Comparison of ENCODE assay signal across 17 cellular contexts in the genomic region with DNA sequence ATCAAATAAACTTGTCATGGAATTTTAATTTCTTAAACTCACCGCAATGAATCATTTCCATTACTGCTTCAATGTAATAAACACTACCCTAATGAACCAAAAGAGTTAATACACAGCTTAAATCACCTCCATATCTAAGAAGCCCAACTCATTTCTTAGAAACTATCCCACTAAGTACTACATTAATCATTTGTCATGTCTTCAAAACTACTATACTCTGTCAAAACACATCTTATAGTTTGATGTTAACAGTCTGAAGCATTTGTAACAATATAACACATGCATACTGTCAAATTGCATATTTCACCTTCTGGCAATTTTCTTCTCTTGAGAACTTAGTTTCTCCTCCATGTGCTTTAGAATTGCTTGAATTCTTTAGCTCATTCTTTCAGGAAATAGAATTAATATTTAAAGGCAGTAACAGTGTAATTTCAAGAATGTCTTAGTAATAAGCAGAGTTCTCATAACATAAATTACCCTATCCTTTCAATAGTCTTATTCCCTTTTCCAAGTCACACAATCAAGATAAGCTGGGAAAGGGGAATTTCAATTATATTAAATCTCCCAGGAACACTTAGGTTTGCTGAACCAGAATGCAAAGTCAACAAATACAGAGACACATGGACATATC.
DNase-seq lines count a peak whose midpoint lies in the region; ATAC-seq, FAIRE-seq and TF ChIP-seq lines count a peak whose summit lies in the region.
"Had no signal": no experiment of that assay in that cellular context is flagged by ENCODE, and none has a peak within 500 bp of the region (broad histone marks: within the 10 kb centered on the region; RNA-seq: fewer than 3 reads in every experiment).

No MANE protein-coding gene starts in this region.

- no peaks in the 10 kb centered on the region for H3K4me1 ChIP-seq in SK-N-SH (ENCODE audit: control insufficient read depth in 1 of 2, insufficient read depth in 2 of 2, low read depth in 1 of 2, low read length in 1 of 2)

- POLR2A ChIA-PET in SK-N-SH (lab: Yijun Ruan, JAX), result no interaction called here

- DNase-seq in SK-N-SH, result no peak
- DNase-seq in HTR-8/SVneo (ENCODE audit: insufficient read length, low spot score), result no peak
- DNase-seq in A172 (ENCODE audit: low spot score), result no peak
- DNase-seq in left ventricle myocardium superior, result no peak
- no peak for DNase-seq in GM12891 (ENCODE audit: insufficient read length, low spot score)
- no peak for DNase-seq in NOMO-1 treated with DMSO at 0.1 percent for 48 hours (lab: John Stamatoyannopoulos, UW; ENCODE audit: unreplicated experiment)
- DNase-seq: CD4-positive, alpha-beta memory T cell; DMS79; EL; H7 had no signal

- no peak for TF ChIP-seq CTCF in SK-N-SH (IDR thresholded peaks at IDR 0.05)
- TF ChIP-seq CTCF in neural cell (IDR thresholded peaks at IDR 0.05; ENCODE audit: poor library complexity, severe bottlenecking), result no peak

- H3K36me3 ChIP-seq in SK-N-SH (replicated peaks in 1 of 2; ENCODE audit: control insufficient read depth in 1 of 2, insufficient read depth in 2 of 2, low read length in 1 of 2), result no peaks in the 10 kb centered on the region
- no peaks in the 10 kb centered on the region for H3K36me3 ChIP-seq in neural cell (ENCODE audit: insufficient read depth, low read length)

- H2AFZ ChIP-seq in SK-N-SH (ENCODE audit: low read depth), result no peak overlapping the region
- H2AFZ ChIP-seq in neural cell (ENCODE audit: low read depth, low read length), result no peak overlapping the region

- H3K9me3 ChIP-seq in SK-N-SH (no peaks in the 10 kb centered on the region), neural cell (ENCODE audit: low read length) (no peaks in the 10 kb centered on the region)

- H3K27ac ChIP-seq in SK-N-SH (ENCODE audit: low read depth in 2 of 2, low read length in 1 of 2) (no peak overlapping the region), neural cell (ENCODE audit: low read length) (no peak overlapping the region)
- H3K27ac ChIP-seq: 22Rv1, C4-2B had no signal

- TF ChIP-seq POLR2A in GM12891 (IDR thresholded peaks at IDR 0.05; ENCODE audit: low read depth, low read length), result no peak

- WGBS in SK-N-SH (ENCODE audit: low lambda C conversion rate), result 26% methylated on average over 1 of the region's 1 CpG

- intact Hi-C loops in left ventricle myocardium superior (cut with micrococcal nuclease), result no loop called here

- FAIRE-seq in HTR-8/SVneo (lab: Jason Lieb, UNC) (peak; percentile 28), GM12891 (lab: Jason Lieb, UNC) (no peak)
- FAIRE-seq: G401.6, HepG2 had no signal

- H4K20me1 ChIP-seq in SK-N-SH (ENCODE audit: insufficient read depth) (no peaks in the 10 kb centered on the region), neural cell (ENCODE audit: insufficient read depth) (no peaks in the 10 kb centered on the region)

- H3K9ac ChIP-seq in SK-N-SH (no peak overlapping the region), neural cell (ENCODE audit: low read length) (no peak overlapping the region)

- H3K27me3 ChIP-seq in SK-N-SH (ENCODE audit: insufficient read depth) (no peaks in the 10 kb centered on the region), neural cell (ENCODE audit: insufficient read depth, low read depth, low read length) (no peaks in the 10 kb centered on the region)

- H3K4me2 ChIP-seq in SK-N-SH, result no peak overlapping the region
- no peak overlapping the region for H3K4me2 ChIP-seq in neural cell (ENCODE audit: low read length)
- H3K4me2 ChIP-seq: GM23338 had no signal

- H3F3A ChIP-seq in SK-N-SH (replicated peaks; ENCODE audit: insufficient read depth) (no peaks in the 10 kb centered on the region), neural cell (ENCODE audit: insufficient read depth, low read length, poor library complexity, severe bottlenecking) (no peaks in the 10 kb centered on the region)

- H3K4me3 ChIP-seq in SK-N-SH (ENCODE audit: low read depth in 2 of 2, low read length in 1 of 2) (no peak overlapping the region), neural cell (ENCODE audit: low read length) (no peak overlapping the region)
- H3K4me3 ChIP-seq: GM23338 had no signal

- H3K79me2 ChIP-seq in SK-N-SH (ENCODE audit: insufficient read depth), result no peaks in the 10 kb centered on the region
- H3K79me2 ChIP-seq in neural cell (replicated peaks; ENCODE audit: insufficient read depth, low read length), result no peaks in the 10 kb centered on the region

- no peak for TF ChIP-seq RAD21 in SK-N-SH (IDR thresholded peaks at IDR 0.05; ENCODE audit: low read length)
- no peak for TF ChIP-seq RAD21 in neural cell (conservative IDR thresholded peaks at IDR 0.05)

- no peaks in the 10 kb centered on the region for H3K9me2 ChIP-seq in SK-N-SH
- no peaks in the 10 kb centered on the region for H3K9me2 ChIP-seq in neural cell (ENCODE audit: insufficient read depth, low read length)

- ATAC-seq in SK-N-SH treated with all-trans-retinoic acid at 6 μM for 48 hours (no peak), left ventricle myocardium superior (no peak)
- ATAC-seq: GM23338, HepG2 had no signal

- CTCF ChIA-PET in SK-N-SH (lab: Yijun Ruan, JAX), result no interaction called here

- TF ChIP-seq EP300 in SK-N-SH (IDR thresholded peaks at IDR 0.05; ENCODE audit: borderline replicate concordance in 1 of 2, low read depth in 1 of 2, low read length in 1 of 2), result no peak
- TF ChIP-seq EP300 in neural cell (conservative IDR thresholded peaks at IDR 0.05; ENCODE audit: poor library complexity, severe bottlenecking), result peak; percentile 33

TF ChIP-seq in SK-N-SH treated with all-trans-retinoic acid at 6 μM for 48 hours, 23 proteins besides CTCF, POLR2A, EP300 and RAD21 (continues in another document):
- TF ChIP-seq, protein P1, sequence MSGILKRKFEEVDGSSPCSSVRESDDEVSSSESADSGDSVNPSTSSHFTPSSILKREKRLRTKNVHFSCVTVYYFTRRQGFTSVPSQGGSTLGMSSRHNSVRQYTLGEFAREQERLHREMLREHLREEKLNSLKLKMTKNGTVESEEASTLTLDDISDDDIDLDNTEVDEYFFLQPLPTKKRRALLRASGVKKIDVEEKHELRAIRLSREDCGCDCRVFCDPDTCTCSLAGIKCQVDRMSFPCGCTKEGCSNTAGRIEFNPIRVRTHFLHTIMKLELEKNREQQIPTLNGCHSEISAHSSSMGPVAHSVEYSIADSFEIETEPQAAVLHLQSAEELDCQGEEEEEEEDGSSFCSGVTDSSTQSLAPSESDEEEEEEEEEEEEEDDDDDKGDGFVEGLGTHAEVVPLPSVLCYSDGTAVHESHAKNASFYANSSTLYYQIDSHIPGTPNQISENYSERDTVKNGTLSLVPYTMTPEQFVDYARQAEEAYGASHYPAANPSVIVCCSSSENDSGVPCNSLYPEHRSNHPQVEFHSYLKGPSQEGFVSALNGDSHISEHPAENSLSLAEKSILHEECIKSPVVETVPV (CRISPR knock-in tag; IDR thresholded peaks at IDR 0.05), result 0 out of 2 replicates have a peak, but pooled peaks have one; percentile 24
- TF ChIP-seq ISL1 (CRISPR knock-in tag; IDR thresholded peaks at IDR 0.05) (peak; percentile 95), OSR1 (CRISPR knock-in tag; IDR thresholded peaks at IDR 0.05) (no peak)

TF ChIP-seq in SK-N-SH, 30 proteins besides CTCF, POLR2A, EP300 and RAD21 (continues in another document):
- TF ChIP-seq FOXM1 (IDR thresholded peaks at IDR 0.05; ENCODE audit: low read depth), result no peak
- no peak for TF ChIP-seq NRF1 (IDR thresholded peaks at IDR 0.05; ENCODE audit: low read depth, low read length)

TF ChIP-seq in neural cell, 6 proteins besides CTCF, POLR2A, EP300 and RAD21 (continues in another document):
- no peak for TF ChIP-seq SMC3 (conservative IDR thresholded peaks at IDR 0.05; ENCODE audit: poor library complexity)

TF ChIP-seq in GM12891, 5 proteins besides CTCF, POLR2A, EP300 and RAD21:
- TF ChIP-seq TAF1 (IDR thresholded peaks at IDR 0.05; ENCODE audit: low read depth, low read length) (no peak), POLR2AphosphoS5 (IDR thresholded peaks at IDR 0.05; ENCODE audit: low read depth, low read length) (no peak), POU2F2 (IDR thresholded peaks at IDR 0.05; ENCODE audit: low read depth, low read length) (no peak), PAX5 (IDR thresholded peaks at IDR 0.05; ENCODE audit: insufficient read depth, low read length, severe bottlenecking) (no peak), SPI1 (IDR thresholded peaks at IDR 0.05; ENCODE audit: low read depth, low read length) (no peak)
